ENCODE assay signal across 24 cellular contexts in the genomic region with DNA sequence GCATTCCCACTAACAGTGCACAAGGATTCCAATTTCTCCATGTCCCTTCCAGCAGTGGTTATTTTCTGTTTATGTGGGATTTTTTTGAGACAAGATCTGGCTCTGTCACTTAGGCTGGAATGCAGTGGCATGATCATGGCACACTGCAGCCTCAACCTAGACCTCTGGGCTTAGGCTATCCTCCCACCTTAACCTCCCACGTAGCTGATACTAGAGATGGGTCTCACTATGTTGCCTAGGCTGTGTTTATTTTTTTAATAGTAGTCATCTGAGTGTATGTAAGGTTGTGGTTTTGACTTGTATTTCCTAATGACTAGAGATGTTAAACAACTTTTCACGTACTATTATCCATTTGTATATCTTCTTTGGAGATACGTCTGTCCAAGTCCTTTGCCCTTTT.
"Had no signal": no experiment of that assay in that cellular context is flagged by ENCODE, and none has a peak within 500 bp of the region (broad histone marks: within the 10 kb centered on the region; RNA-seq: fewer than 3 reads in every experiment).

No MANE protein-coding gene starts in this region.

- H3K27ac ChIP-seq: colonic mucosa, epithelial cell of prostate, esophagus muscularis mucosa, foreskin keratinocyte, gastroesophageal sphincter, heart left ventricle, hepatocyte, lower lobe of right lung had no signal

- H3K27me3 ChIP-seq: colonic mucosa, gastroesophageal sphincter, heart left ventricle, hepatocyte had no signal

- H3K4me1 ChIP-seq: colonic mucosa, esophagus muscularis mucosa, foreskin keratinocyte, gastroesophageal sphincter, lower lobe of right lung had no signal

- DNase-seq: colonic mucosa; cortex of kidney; effector CD8-positive, alpha-beta T cell; effector memory CD8-positive, alpha-beta T cell; endodermal cell; foreskin keratinocyte; heart left ventricle; hypothalamus; immature natural killer cell; islet precursor cell; kidney; kidney glomerular epithelial cell; left colon; left ventricle myocardium superior; lower lobe of right lung; mesendoderm; midbrain; naive thymus-derived CD4-positive, alpha-beta T cell; natural killer cell had no signal

- H3K4me3 ChIP-seq: colonic mucosa, esophagus muscularis mucosa, gastroesophageal sphincter, heart left ventricle, hepatocyte, lower lobe of right lung had no signal

- H2AFZ ChIP-seq: hepatocyte had no signal

- H3K4me2 ChIP-seq: hepatocyte had no signal

- H3K36me3 ChIP-seq: colonic mucosa, gastroesophageal sphincter, lower lobe of right lung had no signal

- ATAC-seq: effector memory CD8-positive, alpha-beta T cell; foreskin keratinocyte; gastroesophageal sphincter; heart left ventricle; left colon; left lobe of liver; left ventricle myocardium superior; lower lobe of right lung; naive thymus-derived CD4-positive, alpha-beta T cell; natural killer cell had no signal
